Comparison of ENCODE assay signal across 22 cellular contexts in the genomic region with DNA sequence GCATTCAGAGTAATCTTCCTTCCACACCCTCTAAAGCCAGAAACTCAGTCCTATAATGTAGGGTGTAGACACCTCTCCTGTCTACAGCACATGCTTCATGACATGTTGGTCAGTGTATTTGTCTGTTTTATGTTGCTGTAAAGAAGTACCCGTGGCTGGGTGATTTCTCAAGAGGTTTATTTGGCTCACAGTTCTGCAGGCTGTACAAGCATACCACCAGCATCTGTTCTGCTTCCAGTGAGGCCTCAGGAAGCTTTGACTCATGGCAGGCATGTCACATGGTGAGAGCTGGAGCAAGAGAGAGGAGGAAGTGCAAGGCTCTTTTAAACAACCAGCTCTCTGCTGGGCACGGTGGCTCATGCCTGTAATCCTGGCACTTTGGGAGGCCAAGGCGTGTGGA.
"Had no signal": no experiment of that assay in that cellular context is flagged by ENCODE, and none has a peak within 500 bp of the region (broad histone marks: within the 10 kb centered on the region; RNA-seq: fewer than 3 reads in every experiment).

No MANE protein-coding gene starts in this region.

- H3K4me1 ChIP-seq: gastroesophageal sphincter, tibial artery had no signal

- H3K27ac ChIP-seq: epithelial cell of prostate, gastroesophageal sphincter, heart right ventricle, right atrium auricular region, skin epidermis, tibial artery had no signal

- H3K9me3 ChIP-seq: gastroesophageal sphincter, heart right ventricle, right atrium auricular region, tibial artery had no signal

- DNase-seq: activated CD4-positive, alpha-beta T cell treated with anti-CD3 and anti-CD28 coated beads, Interleukin-2, amount 10 ng/mL, durations not matched to agents 24 days and 14 days; activated CD4-positive, CD25-positive, alpha-beta regulatory T cell; activated CD8-positive, alpha-beta memory T cell treated with anti-CD3 and anti-CD28 coated beads, Interleukin-2, amount 50 U/mL, for 4 hours; activated CD8-positive, alpha-beta T cell treated with anti-CD3 and anti-CD28 coated beads, Interleukin-2, amount 10 ng/mL, durations not matched to agents 7 days and 5 days; activated gamma-delta T cell treated with Interleukin-2 at 50 U/mL for 16 hours; activated naive CD8-positive, alpha-beta T cell treated with anti-CD3 and anti-CD28 coated beads, Interleukin-2, amount 10 ng/mL, durations not matched to agents 7 days and 5 days; activated T-cell treated with anti-CD3 and anti-CD28 coated beads, Interleukin-2, amount 50 U/mL, for 72 hours; aorta; effector CD8-positive, alpha-beta T cell; heart right ventricle; left colon; nucleus accumbens; stimulated activated CD4-positive, alpha-beta T cell treated with anti-CD3 and anti-CD28 coated beads, Interleukin-15, amount 100 ng/mL, for 24 hours; stimulated activated CD4-positive, alpha-beta T cell treated with anti-CD3 and anti-CD28 coated beads, Interleukin-4, amount 100 ng/mL, for 1 hour; stimulated activated naive CD4-positive, alpha-beta T cell; T-helper 2 cell; tibial artery had no signal

- H3K27me3 ChIP-seq: gastroesophageal sphincter, heart right ventricle, right atrium auricular region, tibial artery had no signal

- H3K4me3 ChIP-seq: gastroesophageal sphincter, heart right ventricle, right atrium auricular region, skin epidermis, tibial artery had no signal

- FAIRE-seq: urothelium cell line had no signal

- ATAC-seq: activated CD8-positive, alpha-beta T cell treated with anti-CD3 and anti-CD28 coated beads, Interleukin-2, amount 10 ng/mL, durations not matched to agents 7 days and 5 days; activated T-cell treated with anti-CD3 and anti-CD28 coated beads, Interleukin-2, amount 50 U/mL, for 72 hours; gastroesophageal sphincter; heart right ventricle had no signal
